Comparison of ENCODE assay signal across 19 cellular contexts in genomic region chr20:37729909-37730308, GRCh38. TPM values are rescaled to one million over a fixed set of nuclear protein-coding genes. Genes with fewer than 3 reads are reported as not detected.
A peak's percentile ranks its signal among the peaks of the same experiment; 100 is the strongest.
DNase-seq lines count a peak whose midpoint lies in the region; ATAC-seq and TF ChIP-seq lines count a peak whose summit lies in the region.
"Had no signal": no experiment of that assay in that cellular context is flagged by ENCODE, and none has a peak within 500 bp of the region (broad histone marks: within the 10 kb centered on the region; RNA-seq: fewer than 3 reads in every experiment).

No MANE protein-coding gene starts in this region.

- H3K27ac Mint-ChIP-seq in endodermal cell (peak overlapping the region; percentile 32), neural progenitor cell (peak overlapping the region; percentile 28)
- H3K27ac Mint-ChIP-seq in stimulated activated naive B cell treated with anti-CD40 and anti-IgM and Interleukin-4, amounts not matched to agents 10 μg/mL and 1 μg/mL and 100 μg/mL, for 72 hours: no peak overlapping the region
- H3K27ac Mint-ChIP-seq: activated T-cell treated with anti-CD3 and anti-CD28 coated beads, Interleukin-2, amount 50 U/mL, for 72 hours had no signal

- H4K20me1 ChIP-seq in IMR-90 (ENCODE audit: insufficient read depth, low read length): peaks cover 11% of the 10 kb centered on the region; the same call in 1 of the 2 replicates
- no peaks in the 10 kb centered on the region for H4K20me1 ChIP-seq in neural progenitor cell (ENCODE audit: low read depth)

- no peak overlapping the region for H2AK9ac ChIP-seq in IMR-90 (replicated peaks; ENCODE audit: low read depth, low read length, poor library complexity)

- H3K9ac ChIP-seq in IMR-90 (ENCODE audit: low read depth, low read length): no peak overlapping the region
- H3K9ac ChIP-seq in endodermal cell (ENCODE audit: extremely low read depth, low read length, poor library complexity, severe bottlenecking): no peak overlapping the region
- H3K9ac ChIP-seq in neural progenitor cell: no peak overlapping the region
- H3K9ac ChIP-seq: BLaER1 treated with 17β-estradiol and CSF1 and Interleukin-3, amounts not matched to agents 10 nM and 100 nM had no signal

- dilution Hi-C loops in IMR-90 (cut with HindIII; ENCODE audit: low sequenced_read_pairs, unreplicated experiment): no loop called here

- no peak overlapping the region for H3K18ac ChIP-seq in IMR-90 (ENCODE audit: low read depth, low read length)

- TF ChIP-seq CTCF in IMR-90 (conservative IDR thresholded peaks at IDR 0.05; ENCODE audit: low read depth, low read length) (no peak), endodermal cell (conservative IDR thresholded peaks at IDR 0.05) (no peak), neural progenitor cell (IDR thresholded peaks at IDR 0.05) (no peak)

- H3K79me1 ChIP-seq in IMR-90 (ENCODE audit: low read depth in 1 of 2, low read length in 2 of 2): peaks cover 15 to 34% of the 10 kb centered on the region in 2 experiments

- peaks cover 53% of the 10 kb centered on the region for H3K4me1 Mint-ChIP-seq in endodermal cell
- H3K4me1 Mint-ChIP-seq in neural progenitor cell: peaks cover 54% of the 10 kb centered on the region
- peaks cover 14 to 39% of the 10 kb centered on the region in 2 donors for H3K4me1 Mint-ChIP-seq in stimulated activated naive B cell treated with anti-CD40 and anti-IgM and Interleukin-4, amounts not matched to agents 10 μg/mL and 1 μg/mL and 100 μg/mL, for 72 hours

- POLR2A ChIA-PET in IMR-90 (lab: Charles Lee; ENCODE audit: unreplicated experiment): no interaction called here

- ATAC-seq in IMR-90 (ENCODE audit: low read depth): peak; percentile 48
- no peak for ATAC-seq in stimulated activated naive B cell treated with anti-CD40 and anti-IgM and Interleukin-4, amounts not matched to agents 10 μg/mL and 1 μg/mL and 100 μg/mL, for 72 hours (replicated peaks)
- ATAC-seq in HG03469 (IDR thresholded peaks at IDR 0.05; ENCODE audit: unreplicated experiment): no peak
- ATAC-seq in GM18909 (IDR thresholded peaks at IDR 0.05; ENCODE audit: poor library complexity, unreplicated experiment): no peak
- ATAC-seq: activated T-cell treated with anti-CD3 and anti-CD28 coated beads, Interleukin-2, amount 50 U/mL, for 72 hours; GM12878; K562; stimulated activated effector memory CD8-positive, alpha-beta T cell treated with anti-CD3 and anti-CD28 coated beads, Interleukin-12 subunit alpha, Interleukin-12 subunit beta, amount 100 ng/mL, for 72 hours; upper lobe of right lung had no signal

- H4K91ac ChIP-seq in IMR-90 (ENCODE audit: insufficient read depth, low read depth, low read length): no peak overlapping the region

- peaks cover 57% of the 10 kb centered on the region for H3K79me2 ChIP-seq in neural progenitor cell (ENCODE audit: low read depth)

- H3K27me3 ChIP-seq in IMR-90 (ENCODE audit: control insufficient read depth, insufficient read depth, low read length) (no peaks in the 10 kb centered on the region), endodermal cell (ENCODE audit: control insufficient read depth, insufficient read depth, low read length, poor library complexity, severe bottlenecking) (no peaks in the 10 kb centered on the region), neural progenitor cell (no peaks in the 10 kb centered on the region)
- H3K27me3 ChIP-seq: BLaER1 treated with 17β-estradiol and CSF1 and Interleukin-3, amounts not matched to agents 10 nM and 100 nM; upper lobe of right lung had no signal

- no peak overlapping the region for H2BK15ac ChIP-seq in IMR-90 (ENCODE audit: low read depth, low read length)

- no peak overlapping the region for H4K5ac ChIP-seq in IMR-90 (ENCODE audit: low read depth, low read length)

- no peak overlapping the region for H2BK120ac ChIP-seq in IMR-90 (ENCODE audit: low read depth, low read length)

- H3K36me3 Mint-ChIP-seq in endodermal cell (ENCODE audit: low read depth) (peaks cover 15% of the 10 kb centered on the region), neural progenitor cell (peaks cover 13% of the 10 kb centered on the region)
- H3K36me3 Mint-ChIP-seq in stimulated activated naive B cell treated with anti-CD40 and anti-IgM and Interleukin-4, amounts not matched to agents 10 μg/mL and 1 μg/mL and 100 μg/mL, for 72 hours: peaks cover 15 to 38% of the 10 kb centered on the region in 2 donors

- H2AK5ac ChIP-seq in IMR-90 (ENCODE audit: low read depth, low read length): no peak overlapping the region

- TF ChIP-seq POLR2A in IMR-90 (IDR thresholded peaks at IDR 0.05; ENCODE audit: low read depth, low read length): no peak

- H3K23ac ChIP-seq in IMR-90 (ENCODE audit: low read depth, low read length): no peak overlapping the region

- no peak overlapping the region for H4K8ac ChIP-seq in IMR-90 (ENCODE audit: low read depth in 2 of 2, low read length in 2 of 2)

- H3K9me3 ChIP-seq in IMR-90 (ENCODE audit: control insufficient read depth, insufficient read depth, low read length) (no peaks in the 10 kb centered on the region), endodermal cell (ENCODE audit: control insufficient read depth, low read length) (no peaks in the 10 kb centered on the region), neural progenitor cell (ENCODE audit: low read depth) (no peaks in the 10 kb centered on the region)
- H3K9me3 ChIP-seq: BLaER1 treated with 17β-estradiol and CSF1 and Interleukin-3, amounts not matched to agents 10 nM and 100 nM; upper lobe of right lung had no signal

- no peak overlapping the region for H3K56ac ChIP-seq in IMR-90 (ENCODE audit: extremely low read depth, insufficient read depth, low read length)

- H3K36me3 ChIP-seq in IMR-90 (ENCODE audit: control insufficient read depth, insufficient read depth, low read length): peaks cover 4% of the 10 kb centered on the region
- peaks cover 10% of the 10 kb centered on the region for H3K36me3 ChIP-seq in endodermal cell (ENCODE audit: control insufficient read depth, insufficient read depth, low read length)
- H3K36me3 ChIP-seq in neural progenitor cell: no peaks in the 10 kb centered on the region

- H3K27me3 Mint-ChIP-seq in endodermal cell (ENCODE audit: insufficient read depth) (no peaks in the 10 kb centered on the region), neural progenitor cell (ENCODE audit: insufficient read depth, low read depth) (no peaks in the 10 kb centered on the region)
- no peaks in the 10 kb centered on the region for H3K27me3 Mint-ChIP-seq in stimulated activated naive B cell treated with anti-CD40 and anti-IgM and Interleukin-4, amounts not matched to agents 10 μg/mL and 1 μg/mL and 100 μg/mL, for 72 hours

- DNase-seq in ELR (ENCODE audit: low read depth) (peak; percentile 63), IMR-90 (peak; percentile 65), endodermal cell (no peak), neural progenitor cell (ENCODE audit: low spot score) (no peak), GOT3 (lab: John Stamatoyannopoulos, UW) (no peak)
- DNase-seq in stimulated activated naive B cell treated with anti-CD40 and anti-IgM and Interleukin-4, amounts not matched to agents 10 μg/mL and 1 μg/mL and 100 μg/mL, for 72 hours: no peak
- DNase-seq: activated T-cell treated with anti-CD3 and anti-CD28 coated beads, Interleukin-2, amount 50 U/mL, for 72 hours; DMS79 treated with DMSO at 0.1 percent for 48 hours; NCI-H1436; Right ventricle myocardium superior; stimulated activated CD4-positive, alpha-beta T cell treated with anti-CD3 and anti-CD28 coated beads, Interleukin-4, amount 100 ng/mL, for 4 hours; T-helper 9 cell; upper lobe of right lung had no signal

- H3K9me1 ChIP-seq in IMR-90 (ENCODE audit: insufficient read depth, low read length): peaks cover 4% of the 10 kb centered on the region

- peaks cover 52% of the 10 kb centered on the region for H3F3A ChIP-seq in neural progenitor cell (ENCODE audit: low read depth)

- no peak overlapping the region for H2BK20ac ChIP-seq in IMR-90 (ENCODE audit: low read depth, low read length)

- no peak overlapping the region for H2BK5ac ChIP-seq in IMR-90 (ENCODE audit: low read depth, low read length, poor library complexity, severe bottlenecking)

- H2AFZ ChIP-seq in IMR-90 (replicated peaks; ENCODE audit: low read length, poor library complexity) (no peak overlapping the region), neural progenitor cell (replicated peaks) (no peak overlapping the region)

- CTCF ChIA-PET in IMR-90 (lab: Yijun Ruan, JAX): no interaction called here

- no peak overlapping the region for H3K4ac ChIP-seq in IMR-90 (ENCODE audit: low read depth, low read length)

- H3K4me3 ChIP-seq in IMR-90 (ENCODE audit: insufficient read depth, low read depth, low read length): no peak overlapping the region
- H3K4me3 ChIP-seq in endodermal cell (ENCODE audit: low read length): peak overlapping the region; percentile 39
- H3K4me3 ChIP-seq in neural progenitor cell: peak overlapping the region; percentile 7
- H3K4me3 ChIP-seq: BLaER1 treated with 17β-estradiol and CSF1 and Interleukin-3, amounts not matched to agents 10 nM and 100 nM; GM12878; K562; upper lobe of right lung had no signal

- H3K4me1 ChIP-seq in IMR-90 (ENCODE audit: control insufficient read depth, insufficient read depth, low read length) (peaks cover 3% of the 10 kb centered on the region; the same call in 1 of the 2 replicates), endodermal cell (ENCODE audit: control insufficient read depth, insufficient read depth, low read length) (peaks cover 31% of the 10 kb centered on the region), neural progenitor cell (peaks cover 77% of the 10 kb centered on the region)

- in situ Hi-C loops in IMR-90 (cut with MboI; ENCODE audit: low sequenced_read_pairs): no loop called here

- H3K4me3 Mint-ChIP-seq in endodermal cell (no peak overlapping the region), neural progenitor cell (no peak overlapping the region)
- H3K4me3 Mint-ChIP-seq in stimulated activated naive B cell treated with anti-CD40 and anti-IgM and Interleukin-4, amounts not matched to agents 10 μg/mL and 1 μg/mL and 100 μg/mL, for 72 hours: no peak overlapping the region
- H3K4me3 Mint-ChIP-seq: activated T-cell treated with anti-CD3 and anti-CD28 coated beads, Interleukin-2, amount 50 U/mL, for 72 hours; stimulated activated effector memory CD8-positive, alpha-beta T cell treated with anti-CD3 and anti-CD28 coated beads, Interleukin-12 subunit alpha, Interleukin-12 subunit beta, amount 100 ng/mL, for 72 hours had no signal

- no peak overlapping the region for H3K14ac ChIP-seq in IMR-90 (replicated peaks; ENCODE audit: low read depth, low read length)

- H3K27ac ChIP-seq in IMR-90 (ENCODE audit: insufficient read depth, low read length) (no peak overlapping the region), endodermal cell (ENCODE audit: low read depth, low read length) (no peak overlapping the region), neural progenitor cell (peak overlapping the region; percentile 95)
- H3K27ac ChIP-seq: BLaER1 treated with 17β-estradiol and CSF1 and Interleukin-3, amounts not matched to agents 10 nM and 100 nM; upper lobe of right lung had no signal

- no TSS peak for BruUV-seq in IMR-90 (replicated peaks; lab: Mats Ljungman, UMichigan)

- H3K4me2 ChIP-seq in IMR-90 (ENCODE audit: low read depth, low read length): no peak overlapping the region
- H3K4me2 ChIP-seq in neural progenitor cell: peak overlapping the region; percentile 73
- H3K4me2 ChIP-seq: BLaER1 treated with 17β-estradiol and CSF1 and Interleukin-3, amounts not matched to agents 10 nM and 100 nM had no signal

- WGBS in IMR-90 (ENCODE audit: extremely low coverage in 2 of 2, insufficient read length in 1 of 2), 2 experiments: no CpG with 5 or more reads among the region's 3 CpGs
- WGBS in endodermal cell (ENCODE audit: insufficient coverage in 1 of 2, insufficient read length in 1 of 2), 2 experiments: 86 to 92% methylated on average over 2 of the region's 3 CpGs

- intact Hi-C loops in IMR-90 (cut with micrococcal nuclease): no loop called here

- no peaks in the 10 kb centered on the region for H3K9me3 Mint-ChIP-seq in endodermal cell
- H3K9me3 Mint-ChIP-seq in neural progenitor cell: no peaks in the 10 kb centered on the region
- H3K9me3 Mint-ChIP-seq in stimulated activated naive B cell treated with anti-CD40 and anti-IgM and Interleukin-4, amounts not matched to agents 10 μg/mL and 1 μg/mL and 100 μg/mL, for 72 hours: no peaks in the 10 kb centered on the region
- H3K9me3 Mint-ChIP-seq: activated T-cell treated with anti-CD3 and anti-CD28 coated beads, Interleukin-2, amount 50 U/mL, for 72 hours; stimulated activated effector memory CD8-positive, alpha-beta T cell treated with anti-CD3 and anti-CD28 coated beads, Interleukin-12 subunit alpha, Interleukin-12 subunit beta, amount 100 ng/mL, for 72 hours had no signal

- no peak for TF ChIP-seq RAD21 in IMR-90 (IDR thresholded peaks at IDR 0.05; ENCODE audit: low read length)

RNA-seq across cellular contexts. Expression of gene CTNNBL1, which starts 36.1 kb away (rescaled TPM):
- total RNA-seq in IMR-90 (2012; rRNA removed) (29.2 and 34.1 TPM in 2 replicates), endodermal cell (10 to 100 TPM; 68.6 to 68.7 TPM), neural progenitor cell (ENCODE audit: low replicate concordance) (44.7 and 54.5 TPM in 2 replicates)
- polyA plus RNA-seq in IMR-90 (2012; rRNA removed): 29.9 and 30.2 TPM in 2 replicates
- 16.1 and 17.8 TPM in 2 replicates for polyA plus RNA-seq in IMR-90 (2012; cell fraction: cytosol; rRNA removed)
- polyA plus RNA-seq in IMR-90 (2012; cell fraction: nucleus; rRNA removed; ENCODE audit: low replicate concordance): 5.2 and 16.0 TPM in 2 replicates
- polyA plus RNA-seq in endodermal cell (2013, experiment 1 of 2): 66.8 TPM
- 58.9 TPM for polyA plus RNA-seq in endodermal cell (2013, experiment 2 of 2)

Comparison
In these comparisons a context has a peak if more than half of its experiments do, and no peak if none do; other contexts are left out.
1. DNase-seq: peak in ELR (single experiment) and IMR-90 (single experiment); none in endodermal cell (single experiment), neural progenitor cell (single experiment), stimulated activated naive B cell treated with anti-CD40 and anti-IgM and Interleukin-4, amounts not matched to agents 10 μg/mL and 1 μg/mL and 100 μg/mL, for 72 hours (single experiment) and GOT3 (single experiment).